Comparison of ENCODE assay signal across 13 cellular contexts in the genomic region with DNA sequence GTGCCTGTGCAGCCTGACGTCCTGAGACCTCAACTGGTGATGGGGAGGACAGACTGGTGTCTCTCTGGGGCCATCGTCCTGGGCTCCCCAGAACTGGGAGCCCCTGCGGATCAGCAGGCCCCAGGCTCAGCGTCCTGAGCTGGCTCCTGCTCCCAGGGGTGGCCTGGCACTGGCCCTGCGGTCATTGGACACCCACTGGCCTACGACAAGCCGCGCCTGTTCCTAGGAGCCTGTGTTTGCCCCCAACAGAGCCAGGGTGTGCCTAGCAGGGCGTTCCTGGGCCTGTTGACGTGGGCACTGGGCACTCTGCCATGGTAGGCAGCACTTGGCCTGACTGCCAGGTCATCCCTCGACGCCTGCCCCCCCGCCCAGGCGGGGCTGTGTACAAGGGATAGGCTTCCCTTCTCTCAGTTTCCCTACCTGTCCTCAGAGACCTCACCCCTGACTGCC. TPM values are rescaled to one million over a fixed set of nuclear protein-coding genes. Genes with fewer than 3 reads are reported as not detected.
DNase-seq lines count a peak whose midpoint lies in the region; ATAC-seq and TF ChIP-seq lines count a peak whose summit lies in the region.
"Had no signal": no experiment of that assay in that cellular context is flagged by ENCODE, and none has a peak within 500 bp of the region (broad histone marks: within the 10 kb centered on the region; RNA-seq: fewer than 3 reads in every experiment).

No MANE protein-coding gene starts in this region.

- peaks cover 17% of the 10 kb centered on the region for H3K4me1 Mint-ChIP-seq in nephron progenitor cell
- H3K4me1 Mint-ChIP-seq in activated T-helper 1 cell treated with anti-CD3 and anti-CD28 coated beads, Interleukin-12 subunit alpha, Interleukin-12 subunit beta, Interleukin-2, Interleukin-4 antibody, amounts not matched to agents 30 ng/mL and 10 ng/mL and 1 ng/mL, durations not matched to agents 14 hours and 24 hours and 36 hours (ENCODE audit: low read depth), result no peaks in the 10 kb centered on the region

- no peaks in the 10 kb centered on the region for H3K36me3 ChIP-seq in PC-3 (ENCODE audit: low read depth, low read length)
- H3K36me3 ChIP-seq: SJCRH30, WERI-Rb-1 had no signal

- intact Hi-C loops in PC-3 (cut with micrococcal nuclease), result no loop called here
- intact Hi-C loops in activated T-helper 1 cell treated with anti-CD3 and anti-CD28 coated beads, Interleukin-12 subunit alpha, Interleukin-12 subunit beta, Interleukin-2, Interleukin-4 antibody, amounts not matched to agents 30 ng/mL and 10 ng/mL and 1 ng/mL, durations not matched to agents 14 hours and 24 hours and 36 hours (cut with micrococcal nuclease), result no loop called here

- H3K27me3 Mint-ChIP-seq in nephron progenitor cell (ENCODE audit: low read depth, poor library complexity), result peaks cover 17% of the 10 kb centered on the region
- no peaks in the 10 kb centered on the region for H3K27me3 Mint-ChIP-seq in activated T-helper 1 cell treated with anti-CD3 and anti-CD28 coated beads, Interleukin-12 subunit alpha, Interleukin-12 subunit beta, Interleukin-2, Interleukin-4 antibody, amounts not matched to agents 30 ng/mL and 10 ng/mL and 1 ng/mL, durations not matched to agents 14 hours and 24 hours and 36 hours (ENCODE audit: insufficient read depth)

- H4K20me1 ChIP-seq in PC-3 (ENCODE audit: low read length), result no peaks in the 10 kb centered on the region

- H3K4me3 ChIP-seq in PC-3 (ENCODE audit: low read length), result no peak overlapping the region
- H3K4me3 ChIP-seq: hepatocyte, SJCRH30 had no signal

- CTCF ChIA-PET in PC-3 (lab: Charles Lee), result no interaction called here

- DNase-seq in A172 (ENCODE audit: low spot score) (peak; percentile 57), PC-3 (no peak), glomerular visceral epithelial cell (ENCODE audit: extremely low spot score) (peak; percentile 51), nephron progenitor cell (no peak), GM10266 (ENCODE audit: extremely low spot score) (no peak)
- no peak for DNase-seq in activated T-helper 1 cell treated with anti-CD3 and anti-CD28 coated beads, Interleukin-12 subunit alpha, Interleukin-12 subunit beta, Interleukin-2, Interleukin-4 antibody, amounts not matched to agents 30 ng/mL and 10 ng/mL and 1 ng/mL, durations not matched to agents 14 hours and 24 hours and 36 hours (ENCODE audit: low spot score)
- DNase-seq: MM.1S, NCI-H446 treated with DMSO at 0.1 percent for 48 hours, SJCRH30, WERI-Rb-1 had no signal

- H3K9me3 ChIP-seq in PC-3 (ENCODE audit: low read length), result no peaks in the 10 kb centered on the region
- H3K9me3 ChIP-seq: SJCRH30 had no signal

- H3K9me2 ChIP-seq in PC-3 (replicated peaks; ENCODE audit: low read length), result no peaks in the 10 kb centered on the region

- no peaks in the 10 kb centered on the region for H3F3A ChIP-seq in PC-3 (ENCODE audit: low read length, unreplicated experiment)

- no peak overlapping the region for H2AFZ ChIP-seq in PC-3 (ENCODE audit: low read length)
- H2AFZ ChIP-seq: hepatocyte had no signal

- H3K36me3 Mint-ChIP-seq in nephron progenitor cell (ENCODE audit: low read depth), result no peaks in the 10 kb centered on the region
- H3K36me3 Mint-ChIP-seq in activated T-helper 1 cell treated with anti-CD3 and anti-CD28 coated beads, Interleukin-12 subunit alpha, Interleukin-12 subunit beta, Interleukin-2, Interleukin-4 antibody, amounts not matched to agents 30 ng/mL and 10 ng/mL and 1 ng/mL, durations not matched to agents 14 hours and 24 hours and 36 hours (ENCODE audit: low read depth), result no peaks in the 10 kb centered on the region

- peaks cover 12% of the 10 kb centered on the region for H3K4me1 ChIP-seq in PC-3 (ENCODE audit: insufficient read depth, low read length)
- H3K4me1 ChIP-seq: SJCRH30 had no signal

- peak overlapping the region; percentile 54 for H3K27ac Mint-ChIP-seq in nephron progenitor cell
- H3K27ac Mint-ChIP-seq in activated T-helper 1 cell treated with anti-CD3 and anti-CD28 coated beads, Interleukin-12 subunit alpha, Interleukin-12 subunit beta, Interleukin-2, Interleukin-4 antibody, amounts not matched to agents 30 ng/mL and 10 ng/mL and 1 ng/mL, durations not matched to agents 14 hours and 24 hours and 36 hours, result no peak overlapping the region

- no peak for TF ChIP-seq CTCF in PC-3 (conservative IDR thresholded peaks at IDR 0.05; ENCODE audit: low read depth, low read length)
- TF ChIP-seq CTCF in nephron progenitor cell (IDR thresholded peaks at IDR 0.05), result no peak
- TF ChIP-seq CTCF in GM10266 (IDR thresholded peaks at IDR 0.05; ENCODE audit: control insufficient read depth, insufficient read depth, low read depth, missing control alignments), result no peak

- H3K9me3 Mint-ChIP-seq in nephron progenitor cell, result no peaks in the 10 kb centered on the region
- H3K9me3 Mint-ChIP-seq in activated T-helper 1 cell treated with anti-CD3 and anti-CD28 coated beads, Interleukin-12 subunit alpha, Interleukin-12 subunit beta, Interleukin-2, Interleukin-4 antibody, amounts not matched to agents 30 ng/mL and 10 ng/mL and 1 ng/mL, durations not matched to agents 14 hours and 24 hours and 36 hours, result no peaks in the 10 kb centered on the region

- H3K4me2 ChIP-seq in PC-3 (ENCODE audit: low read length), result 0 out of 2 replicates have a peak overlapping the region, but pooled peaks have one; percentile 18
- H3K4me2 ChIP-seq: hepatocyte had no signal

- H3K4me3 Mint-ChIP-seq in nephron progenitor cell, result no peak overlapping the region
- H3K4me3 Mint-ChIP-seq in activated T-helper 1 cell treated with anti-CD3 and anti-CD28 coated beads, Interleukin-12 subunit alpha, Interleukin-12 subunit beta, Interleukin-2, Interleukin-4 antibody, amounts not matched to agents 30 ng/mL and 10 ng/mL and 1 ng/mL, durations not matched to agents 14 hours and 24 hours and 36 hours, result no peak overlapping the region

- ATAC-seq in PC-3 (peak; percentile 35), GM21529 (IDR thresholded peaks at IDR 0.05; ENCODE audit: unreplicated experiment) (no peak), GM21367 (IDR thresholded peaks at IDR 0.05; ENCODE audit: unreplicated experiment) (no peak)

- H3K79me2 ChIP-seq in PC-3 (ENCODE audit: low read length), result no peaks in the 10 kb centered on the region
- H3K79me2 ChIP-seq: hepatocyte had no signal

- no peaks in the 10 kb centered on the region for H3K27me3 ChIP-seq in PC-3 (ENCODE audit: low read length)
- H3K27me3 ChIP-seq: hepatocyte had no signal

- H3K27ac ChIP-seq in PC-3 (ENCODE audit: low read length), result peak overlapping the region; percentile 17; the same call in 1 of the 2 replicates
- H3K27ac ChIP-seq: hepatocyte, SJCRH30, WERI-Rb-1 had no signal

- BruUV-seq in PC-3 (replicated peaks; lab: Mats Ljungman, UMichigan), result no TSS peak

- H3K9ac ChIP-seq in PC-3 (ENCODE audit: low read length), result no peak overlapping the region

- POLR2A ChIA-PET in PC-3 (lab: Charles Lee; ENCODE audit: unreplicated experiment), result no interaction called here

RNA-seq across cellular contexts. Expression of gene ADSS1, which starts 8.4 kb away (rescaled TPM):
- 3.4 and 3.7 TPM in 2 replicates for total RNA-seq in A172 (2014; rRNA removed; shearing (Covaris generic))
- 7.9 and 8.8 TPM in 2 replicates for total RNA-seq in PC-3 (2014; rRNA removed)
- 1.1 and 1.2 TPM in 2 replicates for total RNA-seq in activated T-helper 1 cell treated with anti-CD3 and anti-CD28 coated beads, Interleukin-12 subunit alpha, Interleukin-12 subunit beta, Interleukin-2, Interleukin-4 antibody, amounts not matched to agents 30 ng/mL and 10 ng/mL and 1 ng/mL, durations not matched to agents 14 hours and 24 hours and 36 hours

RNA-seq across cellular contexts. Expression of gene SIVA1, which starts 20.6 kb away (rescaled TPM):
- total RNA-seq in A172 (2014; rRNA removed; shearing (Covaris generic)), result 187 and 210 TPM in 2 replicates
- total RNA-seq in PC-3 (2014; rRNA removed), result 375 and 519 TPM in 2 replicates
- total RNA-seq in activated T-helper 1 cell treated with anti-CD3 and anti-CD28 coated beads, Interleukin-12 subunit alpha, Interleukin-12 subunit beta, Interleukin-2, Interleukin-4 antibody, amounts not matched to agents 30 ng/mL and 10 ng/mL and 1 ng/mL, durations not matched to agents 14 hours and 24 hours and 36 hours, result 111 and 113 TPM in 2 replicates

RNA-seq across cellular contexts. Expression of gene INF2, which starts 43.0 kb away (rescaled TPM):
- 93.1 and 98.0 TPM in 2 replicates for total RNA-seq in A172 (2014; rRNA removed; shearing (Covaris generic))
- total RNA-seq in PC-3 (2014; rRNA removed), result 132 and 161 TPM in 2 replicates
- 86.6 and 91.6 TPM in 2 replicates for total RNA-seq in activated T-helper 1 cell treated with anti-CD3 and anti-CD28 coated beads, Interleukin-12 subunit alpha, Interleukin-12 subunit beta, Interleukin-2, Interleukin-4 antibody, amounts not matched to agents 30 ng/mL and 10 ng/mL and 1 ng/mL, durations not matched to agents 14 hours and 24 hours and 36 hours

Comparison
In these comparisons a context has a peak if more than half of its experiments do, and no peak if none do; other contexts are left out.
1. DNase-seq: peak in A172 (single experiment) and glomerular visceral epithelial cell (single experiment); none in PC-3 (single experiment), nephron progenitor cell (single experiment), GM10266 (single experiment) and activated T-helper 1 cell treated with anti-CD3 and anti-CD28 coated beads, Interleukin-12 subunit alpha, Interleukin-12 subunit beta, Interleukin-2, Interleukin-4 antibody, amounts not matched to agents 30 ng/mL and 10 ng/mL and 1 ng/mL, durations not matched to agents 14 hours and 24 hours and 36 hours (single experiment).